In genomic region chr13:81591528-81592220, GRCh38 we compare ENCODE assay signal across 25 cellular contexts.
"Had no signal": no experiment of that assay in that cellular context is flagged by ENCODE, and none has a peak within 500 bp of the region (broad histone marks: within the 10 kb centered on the region; RNA-seq: fewer than 3 reads in every experiment).

No MANE protein-coding gene starts in this region.

- H3K4me1 ChIP-seq: colonic mucosa, esophagus squamous epithelium, gastrocnemius medialis, heart right ventricle, left lung, lower lobe of right lung had no signal

- H3K9me3 ChIP-seq: colonic mucosa, esophagus squamous epithelium, gastrocnemius medialis, heart right ventricle, left lung, lower lobe of right lung, mucosa of descending colon had no signal

- H3K27ac ChIP-seq: colonic mucosa, epithelial cell of prostate, esophagus squamous epithelium, gastrocnemius medialis, heart right ventricle, left lung, lower lobe of right lung had no signal

- H3K27me3 ChIP-seq: colonic mucosa, esophagus squamous epithelium, gastrocnemius medialis, heart right ventricle, left lung had no signal

- DNase-seq: colonic mucosa; cortex of kidney; effector CD8-positive, alpha-beta T cell; effector memory CD8-positive, alpha-beta T cell; endodermal cell; erythroblast; esophagus squamous epithelium; foreskin fibroblast; foreskin melanocyte; gastrocnemius medialis; glutamatergic neuron; head of caudate nucleus; heart right ventricle; hippocampal formation; left cardiac atrium; left lung; left ventricle myocardium superior; lower lobe of right lung; mesenchymal stem cell; mucosa of descending colon had no signal

- ATAC-seq: effector memory CD8-positive, alpha-beta T cell; esophagus mucosa; gastrocnemius medialis; heart right ventricle; left cardiac atrium; left lung; left ventricle myocardium superior; lower lobe of right lung; mucosa of descending colon had no signal

- H3K4me3 ChIP-seq: colonic mucosa, esophagus squamous epithelium, gastrocnemius medialis, heart right ventricle, left lung, lower lobe of right lung, mucosa of descending colon had no signal

- FAIRE-seq: endometrium, islet of Langerhans, keratinocyte had no signal

- H3K36me3 ChIP-seq: colonic mucosa, esophagus squamous epithelium, gastrocnemius medialis, heart right ventricle, left lung, lower lobe of right lung had no signal
